In genomic region chr21:17455451-17455850, GRCh38 we compare ENCODE assay signal across 3 cellular contexts.
TF ChIP-seq lines count a peak whose summit lies in the region.

No MANE protein-coding gene starts in this region.

TF ChIP-seq in GM23338, 12 proteins besides CTCF, POLR2A, EP300 and RAD21 (continues in another document):
- TF ChIP-seq POLR2AphosphoS5 (IDR thresholded peaks at IDR 0.05; ENCODE audit: low read depth) (no peak), STAT1 (IDR thresholded peaks at IDR 0.05; ENCODE audit: unreplicated experiment) (no peak), ETS1 (IDR thresholded peaks at IDR 0.05) (no peak), JUNB (IDR thresholded peaks at IDR 0.05; ENCODE audit: unreplicated experiment) (no peak), CREB1 (CRISPR knock-in tag; IDR thresholded peaks at IDR 0.05; ENCODE audit: low read depth) (no peak)

TF ChIP-seq in H1, 55 proteins besides CTCF, POLR2A, EP300 and RAD21:
- TF ChIP-seq CEBPB (IDR thresholded peaks at IDR 0.05; ENCODE audit: low read depth, low read length), result no peak
- no peak for TF ChIP-seq SP1 (IDR thresholded peaks at IDR 0.05; ENCODE audit: low read depth, low read length)
- no peak for TF ChIP-seq KDM5A (IDR thresholded peaks at IDR 0.05; ENCODE audit: low read length)
- TF ChIP-seq SP2 (IDR thresholded peaks at IDR 0.05; ENCODE audit: low read length), result no peak
- TF ChIP-seq EGR1 (IDR thresholded peaks at IDR 0.05; ENCODE audit: borderline replicate concordance, low read depth, low read length), result no peak
- no peak for TF ChIP-seq POLR2AphosphoS5 (IDR thresholded peaks at IDR 0.05; ENCODE audit: low read depth, low read length)
- no peak for TF ChIP-seq CREB1 (IDR thresholded peaks at IDR 0.05)
- TF ChIP-seq SIN3A (conservative IDR thresholded peaks at IDR 0.05 in 1 of 2, IDR thresholded peaks at IDR 0.05 in 1 of 2; ENCODE audit: low read depth in 1 of 2, low read length in 2 of 2), result no peak
- no peak for TF ChIP-seq PHF8 (conservative IDR thresholded peaks at IDR 0.05; ENCODE audit: low read depth, low read length)
- TF ChIP-seq SUZ12 (IDR thresholded peaks at IDR 0.05; ENCODE audit: low read length), result no peak
- no peak for TF ChIP-seq FOSL1 (IDR thresholded peaks at IDR 0.05; ENCODE audit: insufficient read depth, low read depth, low read length)
- no peak for TF ChIP-seq TAF7 (optimal IDR thresholded peaks at IDR 0.05; ENCODE audit: borderline replicate concordance, low read depth, low read length)

TF ChIP-seq in SK-N-SH treated with all-trans-retinoic acid at 6 μM for 48 hours, 23 proteins besides CTCF, POLR2A, EP300 and RAD21:
- TF ChIP-seq ZFP30 (CRISPR knock-in tag; IDR thresholded peaks at IDR 0.05) (no peak), TCF4 (CRISPR knock-in tag; IDR thresholded peaks at IDR 0.05; ENCODE audit: borderline replicate concordance) (no peak), GLIS3 (CRISPR knock-in tag; IDR thresholded peaks at IDR 0.05) (no peak), TSHZ2 (CRISPR knock-in tag; IDR thresholded peaks at IDR 0.05) (no peak), ZC3H10 (CRISPR knock-in tag; IDR thresholded peaks at IDR 0.05) (no peak), SNAI2 (CRISPR knock-in tag; IDR thresholded peaks at IDR 0.05) (no peak), ZNF565 (CRISPR knock-in tag; conservative IDR thresholded peaks at IDR 0.05; ENCODE audit: low read depth) (no peak), ARNTL (CRISPR knock-in tag; IDR thresholded peaks at IDR 0.05; ENCODE audit: borderline replicate concordance, low read depth) (no peak), CSRNP3 (CRISPR knock-in tag; IDR thresholded peaks at IDR 0.05) (no peak), CREB5 (CRISPR knock-in tag; IDR thresholded peaks at IDR 0.05; ENCODE audit: low read depth) (no peak), BACH2 (CRISPR knock-in tag; IDR thresholded peaks at IDR 0.05; ENCODE audit: borderline replicate concordance) (no peak), ZNF8 (CRISPR knock-in tag; IDR thresholded peaks at IDR 0.05) (no peak), OSR1 (CRISPR knock-in tag; IDR thresholded peaks at IDR 0.05) (no peak), PATZ1 (CRISPR knock-in tag; IDR thresholded peaks at IDR 0.05; ENCODE audit: borderline replicate concordance) (no peak), ISL1 (CRISPR knock-in tag; IDR thresholded peaks at IDR 0.05) (no peak), POU6F1 (CRISPR knock-in tag; IDR thresholded peaks at IDR 0.05; ENCODE audit: borderline replicate concordance, low read depth) (no peak), TOX (CRISPR knock-in tag; IDR thresholded peaks at IDR 0.05; ENCODE audit: borderline replicate concordance) (no peak), ZNF70 (CRISPR knock-in tag; IDR thresholded peaks at IDR 0.05) (no peak), RARB (CRISPR knock-in tag; IDR thresholded peaks at IDR 0.05) (no peak)
